8 cellular contexts compared by ENCODE assay signal in the genomic region with DNA sequence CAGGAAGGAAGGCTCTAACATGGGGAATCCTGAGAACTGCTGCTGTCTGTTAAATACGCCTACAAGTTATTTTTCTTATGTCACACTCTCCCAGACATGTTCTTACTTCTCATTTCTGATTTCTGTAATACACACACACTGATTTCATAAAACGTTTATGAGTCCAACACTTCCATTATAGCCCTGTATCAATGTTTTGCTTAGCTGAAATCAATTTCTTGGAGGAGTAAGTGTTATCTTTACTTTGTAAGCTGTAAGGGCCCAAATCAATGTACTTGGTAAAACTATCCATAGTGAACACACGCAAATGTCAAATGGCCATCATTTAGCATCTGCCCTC. TPM values are rescaled to one million over a fixed set of nuclear protein-coding genes. Genes with fewer than 3 reads are reported as not detected.
DNase-seq lines count a peak whose midpoint lies in the region; ATAC-seq and TF ChIP-seq lines count a peak whose summit lies in the region.

No MANE protein-coding gene starts in this region.

- TF ChIP-seq POLR2A in spleen (IDR thresholded peaks at IDR 0.05) = no peak

- TF ChIP-seq CTCF in HFF-Myc (IDR thresholded peaks at IDR 0.05; ENCODE audit: low read depth, low read length, missing control alignments) (no peak), spleen (IDR thresholded peaks at IDR 0.05 in 8 of 11, conservative IDR thresholded peaks at IDR 0.05 in 3 of 11) (no peak)
- no peak for TF ChIP-seq CTCF in activated CD8-positive, alpha-beta T cell treated with anti-CD3 and anti-CD28 coated beads for 36 hours (IDR thresholded peaks at IDR 0.05)

- H3K36me3 Mint-ChIP-seq in activated CD8-positive, alpha-beta T cell treated with anti-CD3 and anti-CD28 coated beads for 36 hours (ENCODE audit: low read depth) = peaks cover 5% of the 10 kb centered on the region

- intact Hi-C loops in activated CD8-positive, alpha-beta T cell treated with anti-CD3 and anti-CD28 coated beads for 36 hours (cut with micrococcal nuclease) = no loop called here
- intact Hi-C loops in spleen (cut with DNase I; ENCODE audit: low total_unique reads) = no loop called here

- peak overlapping the region; percentile 77 for H3K4me3 ChIP-seq in HFF-Myc (replicated peaks; ENCODE audit: low read depth, low read length)
- H3K4me3 ChIP-seq in iPS DF 6.9 (ENCODE audit: low read length) = peak overlapping the region; percentile 93; the same call in 1 of the 2 replicates
- H3K4me3 ChIP-seq in spleen = peak overlapping the region; percentile 75 to 100 (median 96)

- peak overlapping the region; percentile 95 for H3K27ac Mint-ChIP-seq in activated CD8-positive, alpha-beta T cell treated with anti-CD3 and anti-CD28 coated beads for 36 hours

- POLR2A ChIA-PET in activated CD8-positive, alpha-beta T cell treated with anti-CD3 and anti-CD28 coated beads for 36 hours (lab: Charles Lee) = interaction anchor here (0.8 to 3.2 kb wide), 11 partner anchors 8 to 258 kb away, joined by 3 to 27 read pairs (median 4); a partner anchor contains a TSS

- H3K4me1 Mint-ChIP-seq in activated CD8-positive, alpha-beta T cell treated with anti-CD3 and anti-CD28 coated beads for 36 hours (ENCODE audit: low read depth) = peaks cover 17% of the 10 kb centered on the region

- H3K4me3 Mint-ChIP-seq in activated CD8-positive, alpha-beta T cell treated with anti-CD3 and anti-CD28 coated beads for 36 hours = peak overlapping the region; percentile 79

- H3K27ac ChIP-seq in iPS DF 6.9 (ENCODE audit: low read length) = no peak overlapping the region
- peak overlapping the region; percentile 99 to 100 (median 100) for H3K27ac ChIP-seq in spleen

- no peaks in the 10 kb centered on the region for H3K27me3 Mint-ChIP-seq in activated CD8-positive, alpha-beta T cell treated with anti-CD3 and anti-CD28 coated beads for 36 hours

- in situ Hi-C loops in KBM-7 (cut with MboI; ENCODE audit: low pct_unique_long_range_greater_than_20kb, low sequenced_read_pairs) = no loop called here

- 0 out of 2 replicates have a peak, but pooled peaks cover 1% of the 10 kb centered on the region for H3K4me1 ChIP-seq in iPS DF 6.9 (ENCODE audit: control insufficient read depth, insufficient read depth, low read length)
- H3K4me1 ChIP-seq in spleen = peaks cover 21 to 71% (median 56%) of the 10 kb centered on the region in 6 donors

- H3K36me3 ChIP-seq in iPS DF 6.9 (ENCODE audit: control insufficient read depth, insufficient read depth, low read length) (peaks cover 4% of the 10 kb centered on the region; the same call in 1 of the 2 replicates), spleen (peaks cover 0 to 31% (median 28%) of the 10 kb centered on the region in 6 donors)

- H3K9me3 ChIP-seq in iPS DF 6.9 (ENCODE audit: control insufficient read depth, insufficient read depth, low read length) = no peaks in the 10 kb centered on the region
- H3K9me3 ChIP-seq in spleen = no peaks in the 10 kb centered on the region

- no peak for DNase-seq in HFF-Myc (ENCODE audit: extremely low read depth, low read depth)
- no peak for DNase-seq in activated CD8-positive, alpha-beta T cell treated with anti-CD3 and anti-CD28 coated beads for 36 hours
- DNase-seq in iPS DF 6.9 (ENCODE audit: low read depth, low spot score) = no peak
- DNase-seq in spleen = no peak
- DNase-seq in HK-2 (ENCODE audit: unreplicated experiment) = no peak
- no peak for DNase-seq in KBM-7
- DNase-seq in Ammon's horn (ENCODE audit: low spot score) = no peak

- H3K9me3 Mint-ChIP-seq in activated CD8-positive, alpha-beta T cell treated with anti-CD3 and anti-CD28 coated beads for 36 hours = no peaks in the 10 kb centered on the region

- CTCF ChIA-PET in activated CD8-positive, alpha-beta T cell treated with anti-CD3 and anti-CD28 coated beads for 36 hours (lab: Charles Lee) = interaction anchor here (1.4 kb wide), 1 partner anchor 33 kb away, joined by 5 read pairs; no protein-coding TSS in a partner anchor

- H3K27me3 ChIP-seq in iPS DF 6.9 (ENCODE audit: control insufficient read depth, insufficient read depth, low read length) (no peaks in the 10 kb centered on the region), spleen (replicated peaks in 1 of 7) (no peaks in the 10 kb centered on the region)

- WGBS in iPS DF 6.9 (ENCODE audit: insufficient coverage, insufficient read length) = no CpG with 5 or more reads among the region's 3 CpGs
- WGBS in spleen, 5 donors = 1 to 4% (median 2%) methylated on average over 3 of the region's 3 CpGs

- no peak for ATAC-seq in activated CD8-positive, alpha-beta T cell treated with anti-CD3 and anti-CD28 coated beads for 36 hours
- no peak for ATAC-seq in GM18511 (IDR thresholded peaks at IDR 0.05; ENCODE audit: unreplicated experiment)

RNA-seq across cellular contexts. Expression of a gene that starts 0.8 kb away (rescaled TPM):
- 10 to 100 TPM; 63.9 to 65.4 TPM for total RNA-seq in activated CD8-positive, alpha-beta T cell treated with anti-CD3 and anti-CD28 coated beads for 36 hours
- total RNA-seq in spleen = 100 to 1,000 TPM in 3 of 7 donors, 10 to 100 TPM in 4; 59.5 to 127 (median 93.0) TPM
- 100 to 1,000 TPM in 2 of 3 donors, 10 to 100 TPM in 1; 75.7 to 117 (median 116) TPM for polyA plus RNA-seq in spleen

RNA-seq across cellular contexts. Expression of a gene that starts 7.2 kb away (rescaled TPM):
- 100 to 1,000 TPM; 189 to 192 TPM for total RNA-seq in activated CD8-positive, alpha-beta T cell treated with anti-CD3 and anti-CD28 coated beads for 36 hours
- 100 to 1,000 TPM; 225 to 333 (median 288) TPM for total RNA-seq in spleen
- 100 to 1,000 TPM; 105 to 192 (median 132) TPM for polyA plus RNA-seq in spleen

RNA-seq across cellular contexts. Expression of a gene that starts 39.4 kb away (rescaled TPM):
- 10 to 100 TPM; 22.0 to 25.0 TPM for total RNA-seq in activated CD8-positive, alpha-beta T cell treated with anti-CD3 and anti-CD28 coated beads for 36 hours
- total RNA-seq in spleen = 10 to 100 TPM; 21.3 to 28.1 (median 23.1) TPM
- polyA plus RNA-seq in spleen = 10 to 100 TPM; 10.3 to 17.9 (median 12.9) TPM

RNA-seq across cellular contexts. Expression of a gene that starts 39.6 kb away (rescaled TPM):
- 10 to 100 TPM; 21.8 to 21.9 TPM for total RNA-seq in activated CD8-positive, alpha-beta T cell treated with anti-CD3 and anti-CD28 coated beads for 36 hours
- 10 to 100 TPM; 62.3 to 88.0 (median 73.5) TPM for total RNA-seq in spleen
- polyA plus RNA-seq in spleen = 100 to 1,000 TPM in 2 of 3 donors, 10 to 100 TPM in 1; 86.3 to 272 (median 257) TPM
